17 cellular contexts compared by ENCODE assay signal in the genomic region with DNA sequence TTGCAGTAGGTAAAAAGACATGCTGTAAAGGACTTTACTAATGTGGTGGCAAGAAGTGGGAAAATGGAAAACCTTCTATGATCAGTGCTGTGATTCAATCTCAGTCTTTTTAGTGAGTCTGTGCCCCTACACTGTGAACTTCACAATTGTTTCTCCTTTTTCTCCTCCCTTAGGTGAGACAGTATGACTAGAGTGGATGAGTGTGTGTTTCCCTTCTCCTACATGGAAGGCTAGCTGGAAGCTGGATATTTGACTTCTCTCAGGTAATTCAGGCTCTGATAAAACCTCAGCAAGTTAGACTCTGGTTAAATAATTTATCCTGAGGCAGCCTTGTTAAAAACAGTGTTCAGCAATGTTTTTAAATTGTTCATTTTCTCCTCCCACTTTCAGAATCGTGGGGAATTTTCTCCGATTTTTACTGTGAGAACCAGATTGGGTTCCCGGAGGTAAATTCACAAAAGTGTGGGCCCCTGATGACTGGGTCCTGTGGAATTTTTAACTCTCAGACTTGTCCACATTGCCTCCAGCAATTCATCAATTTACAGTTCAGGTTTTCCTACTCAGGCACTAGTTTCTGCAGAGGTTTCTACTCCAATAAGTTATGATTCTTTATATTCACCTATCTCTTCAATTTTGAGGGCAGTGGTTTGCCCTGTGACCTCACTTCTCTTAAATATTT.
"Had no signal": no experiment of that assay in that cellular context is flagged by ENCODE, and none has a peak within 500 bp of the region (broad histone marks: within the 10 kb centered on the region; RNA-seq: fewer than 3 reads in every experiment).

No MANE protein-coding gene starts in this region.

- H3K4me3 ChIP-seq: pancreas, stomach, testis, upper lobe of left lung had no signal

- H3K27ac ChIP-seq: pancreas, stomach, testis had no signal

- H3K9me3 ChIP-seq: pancreas, testis had no signal

- ATAC-seq: activated CD8-positive, alpha-beta memory T cell treated with anti-CD3 and anti-CD28 coated beads, Interleukin-2, amount 10 ng/mL, durations not matched to agents 7 days and 5 days; naive thymus-derived CD8-positive, alpha-beta T cell; stimulated activated effector memory CD8-positive, alpha-beta T cell treated with anti-CD3 and anti-CD28 coated beads, Interleukin-12 subunit alpha, Interleukin-12 subunit beta, amount 100 ng/mL, for 72 hours had no signal

- FAIRE-seq: pancreas, TTC549 had no signal

- DNase-seq: activated B cell treated with CpG ODN at 0.5 μM for 24 hours; activated CD4-positive, alpha-beta memory T cell treated with anti-CD3 and anti-CD28 coated beads, Interleukin-2, amount 10 ng/mL, durations not matched to agents 7 days and 5 days; activated CD4-positive, alpha-beta T cell treated with anti-CD3 and anti-CD28 coated beads for 48 hours; activated CD8-positive, alpha-beta memory T cell treated with anti-CD3 and anti-CD28 coated beads, Interleukin-2, amount 10 ng/mL, durations not matched to agents 7 days and 5 days; activated naive CD8-positive, alpha-beta T cell treated with anti-CD3 and anti-CD28 coated beads, Interleukin-2, amount 10 ng/mL, durations not matched to agents 7 days and 5 days; effector CD8-positive, alpha-beta T cell; hippocampal formation; left ventricle myocardium superior; mesenchymal stem cell; naive thymus-derived CD8-positive, alpha-beta T cell; pancreas; stimulated activated CD4-positive, alpha-beta T cell treated with anti-CD3 and anti-CD28 coated beads, Interleukin-4, amount 100 ng/mL, for 24 hours; stomach; testis; upper lobe of left lung had no signal

- H3K27me3 ChIP-seq: pancreas, stomach, testis, upper lobe of left lung had no signal

- H3K4me1 ChIP-seq: pancreas, stomach, testis, upper lobe of left lung had no signal

- H3K36me3 ChIP-seq: pancreas, stomach, upper lobe of left lung had no signal
